Comparison of ENCODE assay signal across 8 cellular contexts in the genomic region with DNA sequence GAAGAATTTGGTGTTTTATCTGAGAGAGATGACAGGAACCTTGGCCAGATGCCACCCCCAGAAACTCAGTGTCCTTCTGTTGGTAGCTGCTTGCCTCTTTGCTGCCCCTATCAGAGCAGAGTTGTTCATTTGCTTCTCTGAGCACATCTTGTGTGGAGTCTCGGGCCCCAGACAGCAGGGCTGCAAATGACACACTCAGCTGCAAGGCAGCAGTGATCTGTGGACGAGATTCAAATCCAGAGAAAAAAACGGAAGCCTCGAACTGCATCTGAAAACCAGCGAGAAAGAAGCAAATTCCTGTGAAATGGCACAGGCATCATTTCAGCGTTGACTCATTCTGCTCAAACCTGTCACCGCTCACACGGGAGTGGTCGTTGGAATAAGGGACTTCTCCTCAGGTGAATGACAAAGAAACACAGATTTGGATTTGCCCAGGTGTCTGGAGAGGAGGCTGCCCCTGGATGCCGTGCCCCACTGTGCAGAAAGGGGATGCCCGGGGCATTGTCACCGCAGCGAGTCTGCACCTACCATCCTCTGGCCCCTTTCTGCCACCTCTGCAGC.
A peak's percentile ranks its signal among the peaks of the same experiment; 100 is the strongest.
DNase-seq lines count a peak whose midpoint lies in the region; ATAC-seq and TF ChIP-seq lines count a peak whose summit lies in the region.

No MANE protein-coding gene starts in this region.

- no CpG with 5 or more reads among the region's 13 CpGs for WGBS in neuronal stem cell (ENCODE audit: extremely low coverage in 2 of 2, insufficient read length in 2 of 2, insufficient replicate concordance in 1 of 2), 2 donors

- H2AK5ac ChIP-seq in neuronal stem cell (ENCODE audit: low read depth, low read length): no peak overlapping the region

- no peak overlapping the region for H2BK15ac ChIP-seq in neuronal stem cell (ENCODE audit: low read length)

- H3K4me1 Mint-ChIP-seq in activated T-helper 2 cell treated with anti-CD3 and anti-CD28 coated beads, Interferon-gamma antibody, Interleukin-2, Interleukin-4, amounts not matched to agents 10 μg/mL and 5 μg/mL and 100 μg/mL, durations not matched to agents 14 hours and 24 hours and 36 hours (ENCODE audit: low read depth): peaks cover 54% of the 10 kb centered on the region
- H3K4me1 Mint-ChIP-seq in nephron: peaks cover 10% of the 10 kb centered on the region

- H3K4me3 ChIP-seq in neuronal stem cell (ENCODE audit: low read length in 2 of 2): no peak overlapping the region

- H2BK120ac ChIP-seq in neuronal stem cell (ENCODE audit: low read depth, low read length): no peak overlapping the region

- H2BK12ac ChIP-seq in neuronal stem cell (ENCODE audit: low read length): no peak overlapping the region

- no peaks in the 10 kb centered on the region for H3K27me3 ChIP-seq in neuronal stem cell (ENCODE audit: control insufficient read depth in 3 of 3, insufficient read depth in 3 of 3, low read depth in 1 of 3, low read length in 3 of 3)

- peak; percentile 32 for ATAC-seq in GM21526 (IDR thresholded peaks at IDR 0.05; ENCODE audit: low FRiP score, unreplicated experiment)

- no peak overlapping the region for H4K91ac ChIP-seq in neuronal stem cell (ENCODE audit: low read depth, low read length, poor library complexity)

- H3K79me1 ChIP-seq in neuronal stem cell (ENCODE audit: low read depth, low read length): no peaks in the 10 kb centered on the region

- no peaks in the 10 kb centered on the region for H3K36me3 ChIP-seq in neuronal stem cell (replicated peaks in 1 of 2; ENCODE audit: control insufficient read depth in 2 of 2, insufficient read depth in 2 of 2, low read length in 2 of 2)

- intact Hi-C loops in activated T-helper 2 cell treated with anti-CD3 and anti-CD28 coated beads, Interferon-gamma antibody, Interleukin-2, Interleukin-4, amounts not matched to agents 10 μg/mL and 5 μg/mL and 100 μg/mL, durations not matched to agents 14 hours and 24 hours and 36 hours (cut with micrococcal nuclease): loop anchor here (2.0 kb wide), 1 partner anchor 57 kb away; no protein-coding TSS in a partner anchor

- no peak overlapping the region for H3K18ac ChIP-seq in neuronal stem cell (ENCODE audit: low read length)

- H3K27ac Mint-ChIP-seq in activated T-helper 2 cell treated with anti-CD3 and anti-CD28 coated beads, Interferon-gamma antibody, Interleukin-2, Interleukin-4, amounts not matched to agents 10 μg/mL and 5 μg/mL and 100 μg/mL, durations not matched to agents 14 hours and 24 hours and 36 hours: peak overlapping the region; percentile 96
- peak overlapping the region in 2 of 3 experiments; percentile 50 to 63 for H3K27ac Mint-ChIP-seq in nephron

- no peak overlapping the region for H4K8ac ChIP-seq in neuronal stem cell (ENCODE audit: low read depth, low read length)

- peaks cover 16% of the 10 kb centered on the region for H3K9me3 Mint-ChIP-seq in activated T-helper 2 cell treated with anti-CD3 and anti-CD28 coated beads, Interferon-gamma antibody, Interleukin-2, Interleukin-4, amounts not matched to agents 10 μg/mL and 5 μg/mL and 100 μg/mL, durations not matched to agents 14 hours and 24 hours and 36 hours
- peaks cover 5% of the 10 kb centered on the region for H3K9me3 Mint-ChIP-seq in nephron

- H3K23ac ChIP-seq in neuronal stem cell (ENCODE audit: low read depth, low read length, poor library complexity): no peak overlapping the region

- DNase-seq in Ammon's horn (ENCODE audit: low spot score) (peak; percentile 67), NAMALWA (ENCODE audit: low spot score) (peak; percentile 78), NCI-H1436 treated with DMSO at 0.1 percent for 48 hours (lab: John Stamatoyannopoulos, UW) (no peak), NCI-H69 (lab: John Stamatoyannopoulos, UW) (no peak), neuronal stem cell (ENCODE audit: low spot score) (no peak)
- peak; percentile 28 for DNase-seq in activated T-helper 2 cell treated with anti-CD3 and anti-CD28 coated beads, Interferon-gamma antibody, Interleukin-2, Interleukin-4, amounts not matched to agents 10 μg/mL and 5 μg/mL and 100 μg/mL, durations not matched to agents 14 hours and 24 hours and 36 hours (ENCODE audit: low spot score)

- peak overlapping the region; percentile 78 for H3K4me3 Mint-ChIP-seq in activated T-helper 2 cell treated with anti-CD3 and anti-CD28 coated beads, Interferon-gamma antibody, Interleukin-2, Interleukin-4, amounts not matched to agents 10 μg/mL and 5 μg/mL and 100 μg/mL, durations not matched to agents 14 hours and 24 hours and 36 hours (ENCODE audit: low read depth)
- H3K4me3 Mint-ChIP-seq in nephron: no peak overlapping the region

- no peak overlapping the region for H2BK5ac ChIP-seq in neuronal stem cell (ENCODE audit: low read length)

- H3K9ac ChIP-seq in neuronal stem cell (ENCODE audit: low read depth, low read length, poor library complexity): no peak overlapping the region

- no peak overlapping the region for H2AFZ ChIP-seq in neuronal stem cell (ENCODE audit: low read length)

- TF ChIP-seq CTCF in nephron (IDR thresholded peaks at IDR 0.05; ENCODE audit: unreplicated experiment in 3 of 3): no peak

- H3K4me2 ChIP-seq in neuronal stem cell (ENCODE audit: insufficient read depth, low read length, poor library complexity, severe bottlenecking): no peak overlapping the region

- H3K4me1 ChIP-seq in neuronal stem cell (ENCODE audit: control insufficient read depth in 2 of 2, insufficient read depth in 1 of 2, low read depth in 1 of 2, low read length in 2 of 2): peaks cover 2% of the 10 kb centered on the region in 2 donors

- no peaks in the 10 kb centered on the region for H3K27me3 Mint-ChIP-seq in activated T-helper 2 cell treated with anti-CD3 and anti-CD28 coated beads, Interferon-gamma antibody, Interleukin-2, Interleukin-4, amounts not matched to agents 10 μg/mL and 5 μg/mL and 100 μg/mL, durations not matched to agents 14 hours and 24 hours and 36 hours (ENCODE audit: low read depth)
- H3K27me3 Mint-ChIP-seq in nephron (ENCODE audit: low read depth): peaks cover 4% of the 10 kb centered on the region

- H3K4ac ChIP-seq in neuronal stem cell (ENCODE audit: low read length): no peak overlapping the region

- H3K36me3 Mint-ChIP-seq in activated T-helper 2 cell treated with anti-CD3 and anti-CD28 coated beads, Interferon-gamma antibody, Interleukin-2, Interleukin-4, amounts not matched to agents 10 μg/mL and 5 μg/mL and 100 μg/mL, durations not matched to agents 14 hours and 24 hours and 36 hours (ENCODE audit: low read depth): peaks cover 33% of the 10 kb centered on the region
- H3K36me3 Mint-ChIP-seq in nephron (ENCODE audit: low read depth): no peaks in the 10 kb centered on the region

- peaks cover 0 to 4% of the 10 kb centered on the region in 2 donors for H3K9me3 ChIP-seq in neuronal stem cell (replicated peaks in 1 of 2; ENCODE audit: control insufficient read depth in 2 of 2, insufficient read depth in 1 of 2, low read depth in 1 of 2, low read length in 2 of 2)

- H3K14ac ChIP-seq in neuronal stem cell (ENCODE audit: low read length): no peak overlapping the region

- H3K27ac ChIP-seq in neuronal stem cell (replicated peaks; ENCODE audit: low read length): no peak overlapping the region

Comparison
In these comparisons a context has a peak if more than half of its experiments do, and no peak if none do; other contexts are left out.
1. DNase-seq: peak in Ammon's horn (single experiment), NAMALWA (single experiment) and activated T-helper 2 cell treated with anti-CD3 and anti-CD28 coated beads, Interferon-gamma antibody, Interleukin-2, Interleukin-4, amounts not matched to agents 10 μg/mL and 5 μg/mL and 100 μg/mL, durations not matched to agents 14 hours and 24 hours and 36 hours (single experiment); none in NCI-H1436 treated with DMSO at 0.1 percent for 48 hours (single experiment), NCI-H69 (single experiment) and neuronal stem cell (single experiment).